In the genomic region with DNA sequence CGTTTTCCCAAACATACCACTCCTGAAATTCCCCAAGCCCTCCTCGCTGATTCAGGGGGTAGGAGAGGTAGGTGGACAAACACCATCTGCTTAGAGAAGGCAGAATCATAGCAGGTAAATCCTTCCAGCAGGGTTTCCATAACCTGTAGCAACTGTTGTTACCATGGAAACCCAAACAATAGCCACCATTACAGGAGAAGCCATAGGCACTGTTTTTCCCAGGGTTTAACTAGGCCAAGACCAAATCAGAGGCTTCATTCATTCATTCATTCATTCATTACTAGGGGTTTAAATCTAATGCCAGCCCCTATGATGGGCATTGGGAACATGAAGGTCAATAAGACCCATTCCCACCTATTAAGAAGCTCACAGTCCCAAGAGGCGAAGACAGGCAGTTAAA, we compare ENCODE assay signal across 1 cellular context.
TF ChIP-seq lines count a peak whose summit lies in the region.

No MANE protein-coding gene starts in this region.

TF ChIP-seq in GM12878, 131 proteins besides CTCF, POLR2A, EP300 and RAD21 (continued from another document):
- TF ChIP-seq, protein P1, sequence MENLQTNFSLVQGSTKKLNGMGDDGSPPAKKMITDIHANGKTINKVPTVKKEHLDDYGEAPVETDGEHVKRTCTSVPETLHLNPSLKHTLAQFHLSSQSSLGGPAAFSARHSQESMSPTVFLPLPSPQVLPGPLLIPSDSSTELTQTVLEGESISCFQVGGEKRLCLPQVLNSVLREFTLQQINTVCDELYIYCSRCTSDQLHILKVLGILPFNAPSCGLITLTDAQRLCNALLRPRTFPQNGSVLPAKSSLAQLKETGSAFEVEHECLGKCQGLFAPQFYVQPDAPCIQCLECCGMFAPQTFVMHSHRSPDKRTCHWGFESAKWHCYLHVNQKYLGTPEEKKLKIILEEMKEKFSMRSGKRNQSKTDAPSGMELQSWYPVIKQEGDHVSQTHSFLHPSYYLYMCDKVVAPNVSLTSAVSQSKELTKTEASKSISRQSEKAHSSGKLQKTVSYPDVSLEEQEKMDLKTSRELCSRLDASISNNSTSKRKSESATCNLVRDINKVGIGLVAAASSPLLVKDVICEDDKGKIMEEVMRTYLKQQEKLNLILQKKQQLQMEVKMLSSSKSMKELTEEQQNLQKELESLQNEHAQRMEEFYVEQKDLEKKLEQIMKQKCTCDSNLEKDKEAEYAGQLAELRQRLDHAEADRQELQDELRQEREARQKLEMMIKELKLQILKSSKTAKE (IDR thresholded peaks at IDR 0.05; ENCODE audit: low read depth, poor library complexity, severe bottlenecking): no peak
- no peak for TF ChIP-seq JUND (IDR thresholded peaks at IDR 0.05; ENCODE audit: low read depth, low read length)
- peak; percentile 64; the same call in 1 of the 2 replicates for TF ChIP-seq BMI1 (IDR thresholded peaks at IDR 0.05; ENCODE audit: borderline replicate concordance)
- no peak for TF ChIP-seq JUNB (IDR thresholded peaks at IDR 0.05)
- peak; percentile 55; the same call in 1 of the 2 replicates for TF ChIP-seq ZNF24 (IDR thresholded peaks at IDR 0.05)
- no peak for TF ChIP-seq CHD2 (IDR thresholded peaks at IDR 0.05; ENCODE audit: borderline replicate concordance, low read depth, low read length)
- no peak for TF ChIP-seq POU2F2 (IDR thresholded peaks at IDR 0.05; ENCODE audit: borderline replicate concordance, low read depth, low read length)
- TF ChIP-seq GABPA (IDR thresholded peaks at IDR 0.05; ENCODE audit: low read depth): no peak
